10 cellular contexts compared by ENCODE assay signal in the genomic region with DNA sequence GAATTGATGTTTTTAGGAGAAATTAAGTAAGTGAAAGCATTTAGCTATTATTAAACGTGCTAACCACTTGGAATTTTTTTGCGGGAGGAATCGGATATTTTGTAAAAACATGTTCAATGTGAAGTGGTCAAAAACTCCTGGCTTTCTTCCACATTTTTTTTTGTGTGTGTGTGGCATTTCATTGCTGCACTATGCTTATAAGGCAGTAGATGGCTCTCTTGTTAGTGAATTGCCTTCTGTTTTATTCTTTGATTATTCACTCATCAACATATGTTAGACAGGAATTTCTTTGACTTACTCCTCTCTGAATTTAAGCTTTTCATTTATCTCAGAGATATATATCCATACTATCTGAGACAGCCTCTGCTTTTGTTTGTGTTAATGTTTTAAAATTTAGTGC.
A peak's percentile ranks its signal among the peaks of the same experiment; 100 is the strongest.
DNase-seq lines count a peak whose midpoint lies in the region; ATAC-seq and TF ChIP-seq lines count a peak whose summit lies in the region.
"Had no signal": no experiment of that assay in that cellular context is flagged by ENCODE, and none has a peak within 500 bp of the region (broad histone marks: within the 10 kb centered on the region; RNA-seq: fewer than 3 reads in every experiment).

No MANE protein-coding gene starts in this region.

- DNase-seq in LHCN-M2 (ENCODE audit: low read depth) = peak; percentile 75
- no peak for DNase-seq in body of pancreas
- no peak for DNase-seq in right lobe of liver
- no peak for DNase-seq in GM20000 (ENCODE audit: low spot score)
- DNase-seq in activated CD4-positive, alpha-beta T cell treated with anti-CD3 and anti-CD28 coated beads for 1 hour = no peak
- DNase-seq: NCI-H774 had no signal

- 31 to 32% methylated on average over 3 of the region's 3 CpGs for WGBS in body of pancreas, 2 donors
- WGBS in right lobe of liver (ENCODE audit: insufficient coverage, low coverage, low lambda C conversion rate, missing lambda C conversion rate) = 28% methylated on average over 3 of the region's 3 CpGs

- TF ChIP-seq POLR2A in body of pancreas (IDR thresholded peaks at IDR 0.05) (no peak), right lobe of liver (IDR thresholded peaks at IDR 0.05) (no peak)

- H3K27me3 ChIP-seq in body of pancreas (no peaks in the 10 kb centered on the region), right lobe of liver (no peaks in the 10 kb centered on the region)

- peak; percentile 65 for TF ChIP-seq CTCF in C4-2B (conservative IDR thresholded peaks at IDR 0.05)
- TF ChIP-seq CTCF in body of pancreas (IDR thresholded peaks at IDR 0.05) = peak in 6 of 7 experiments; percentile 26 to 72 (median 64)
- TF ChIP-seq CTCF in right lobe of liver (IDR thresholded peaks at IDR 0.05) = peak; percentile 41 to 52 (median 49)
- no peak for TF ChIP-seq CTCF in GM20000 (IDR thresholded peaks at IDR 0.05; ENCODE audit: extremely low read depth, missing control alignments)

- ATAC-seq in body of pancreas (no peak), right lobe of liver (peak; percentile 41 to 54 (median 46)), GM21528 (IDR thresholded peaks at IDR 0.05; ENCODE audit: low FRiP score, unreplicated experiment) (no peak), HG02885 (IDR thresholded peaks at IDR 0.05; ENCODE audit: poor library complexity, unreplicated experiment) (no peak)

- H3K4me3 ChIP-seq in body of pancreas = no peak overlapping the region
- no peak overlapping the region for H3K4me3 ChIP-seq in right lobe of liver

- H3K36me3 ChIP-seq in body of pancreas (replicated peaks in 1 of 2; ENCODE audit: insufficient read depth in 1 of 2, low read depth in 2 of 2) (no peaks in the 10 kb centered on the region), right lobe of liver (no peaks in the 10 kb centered on the region)

- H3K9me3 ChIP-seq in body of pancreas = no peaks in the 10 kb centered on the region
- no peaks in the 10 kb centered on the region for H3K9me3 ChIP-seq in right lobe of liver

- H3K27ac ChIP-seq in C4-2B (no peak overlapping the region), body of pancreas (no peak overlapping the region), right lobe of liver (no peak overlapping the region)
- H3K27ac ChIP-seq: epithelial cell of prostate had no signal

- intact Hi-C loops in body of pancreas (cut with DNase I) = no loop called here
- intact Hi-C loops in right lobe of liver (cut with DNase I) = no loop called here

- H3K4me1 ChIP-seq in body of pancreas (peaks cover 52% of the 10 kb centered on the region), right lobe of liver (peaks cover 0 to 36% (median 10%) of the 10 kb centered on the region in 4 donors)

Comparison
In these comparisons a context has a peak if more than half of its experiments do, and no peak if none do; other contexts are left out.
1. ATAC-seq: peak in right lobe of liver (4 of 4); none in body of pancreas (single experiment), GM21528 (single experiment) and HG02885 (single experiment).